19 cellular contexts compared by ENCODE assay signal in the genomic region with DNA sequence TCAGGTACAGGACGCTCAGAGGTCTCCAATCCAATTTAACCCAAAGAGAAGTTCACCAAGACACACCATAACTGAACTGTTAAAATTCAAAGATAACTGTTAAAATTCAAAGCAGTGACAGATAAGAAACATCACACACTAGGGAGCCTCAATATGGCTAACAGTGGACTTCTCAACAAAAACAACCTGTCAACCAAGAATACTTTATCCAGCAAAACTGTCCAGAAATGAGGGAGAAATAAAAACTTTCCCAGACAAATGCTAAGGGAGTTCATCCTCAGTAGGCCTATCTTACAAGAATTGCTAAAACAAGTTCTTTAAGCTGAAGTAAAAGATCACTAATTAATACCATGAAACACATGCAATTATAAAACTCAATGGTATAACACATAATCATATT.
"Had no signal": no experiment of that assay in that cellular context is flagged by ENCODE, and none has a peak within 500 bp of the region (broad histone marks: within the 10 kb centered on the region; RNA-seq: fewer than 3 reads in every experiment).

No MANE protein-coding gene starts in this region.

- H3K9ac ChIP-seq: neural progenitor cell had no signal

- ATAC-seq: esophagus mucosa; gastroesophageal sphincter; lower lobe of right lung; natural killer cell treated with Interleukin-12 subunit alpha and Interleukin-12 subunit beta and Interleukin-15 and Interleukin-18, amount 100 ng/mL, for 72 hours had no signal

- H3K4me1 ChIP-seq: colonic mucosa, gastroesophageal sphincter, left ventricle myocardium inferior, lower lobe of right lung, neural progenitor cell, right atrium auricular region had no signal

- H3K27me3 ChIP-seq: colonic mucosa, gastroesophageal sphincter, neural progenitor cell, ovary, right atrium auricular region had no signal

- DNase-seq: colonic mucosa; effector CD4-positive, alpha-beta T cell; foreskin fibroblast; glutamatergic neuron; immature natural killer cell; left ventricle myocardium inferior; lower lobe of right lung; midbrain; nucleus accumbens; ovary; stimulated activated CD4-positive, alpha-beta T cell treated with anti-CD3 and anti-CD28 coated beads, Interleukin-2, amount 100 ng/mL, for 48 hours; stimulated activated naive CD4-positive, alpha-beta T cell treated with Interleukin-2 at 50 U/mL for 16 hours; trophoblast cell had no signal

- H3K4me3 ChIP-seq: colonic mucosa, gastroesophageal sphincter, left ventricle myocardium inferior, lower lobe of right lung, neural progenitor cell, ovary, right atrium auricular region, smooth muscle cell had no signal

- H3K27ac ChIP-seq: colonic mucosa, gastroesophageal sphincter, left ventricle myocardium inferior, lower lobe of right lung, neural progenitor cell, ovary, right atrium auricular region had no signal

- H3K36me3 ChIP-seq: ovary, right atrium auricular region had no signal

- H2AFZ ChIP-seq: neural progenitor cell had no signal

- H3K4me2 ChIP-seq: neural progenitor cell, smooth muscle cell had no signal

- H3K9me3 ChIP-seq: colonic mucosa had no signal
